Comparison of ENCODE assay signal across 18 cellular contexts in genomic region chr1:39328722-39329121, GRCh38.
DNase-seq lines count a peak whose midpoint lies in the region; ATAC-seq, FAIRE-seq and TF ChIP-seq lines count a peak whose summit lies in the region.
"Had no signal": no experiment of that assay in that cellular context is flagged by ENCODE, and none has a peak within 500 bp of the region (broad histone marks: within the 10 kb centered on the region; RNA-seq: fewer than 3 reads in every experiment).

No MANE protein-coding gene starts in this region.

- H3K9me3 ChIP-seq in HepG2 (ENCODE audit: low read length) (no peaks in the 10 kb centered on the region), right lobe of liver (no peaks in the 10 kb centered on the region), astrocyte (ENCODE audit: insufficient read depth, low read depth, low read length) (no peaks in the 10 kb centered on the region)
- H3K9me3 ChIP-seq: left lung had no signal

- H3K4me1 ChIP-seq in HepG2 (ENCODE audit: insufficient read depth, low read length) (no peaks in the 10 kb centered on the region), right lobe of liver (peaks cover 0 to 10% (median 5%) of the 10 kb centered on the region in 4 donors), astrocyte (ENCODE audit: insufficient read depth, low read length) (no peaks in the 10 kb centered on the region)

- no peak for FAIRE-seq in HepG2 (lab: Jason Lieb, UNC)
- FAIRE-seq in astrocyte (lab: Jason Lieb, UNC) = no peak
- FAIRE-seq: D721Med, G401.6, GM12891, RCC 7860 had no signal

- peaks cover 13% of the 10 kb centered on the region for H3K36me3 Mint-ChIP-seq in astrocyte (ENCODE audit: low read depth, unreplicated experiment)
- H3K36me3 Mint-ChIP-seq in nephron (ENCODE audit: low read depth) = peaks cover 62% of the 10 kb centered on the region

- in situ Hi-C loops in HepG2 (cut with HindIII; ENCODE audit: extremely low pct_ligation_motif_present, low pct_unique_long_range_greater_than_20kb) = no loop called here

- H2AFZ ChIP-seq in HepG2 (ENCODE audit: low read length) (no peak overlapping the region), astrocyte (ENCODE audit: low read depth, low read length) (no peak overlapping the region)

- CTCF ChIA-PET in HepG2 (lab: Yijun Ruan, JAX; ENCODE audit: low intra/inter-chr PET ratio, low total read pairs) = no interaction called here

- no peaks in the 10 kb centered on the region for H4K20me1 ChIP-seq in HepG2 (ENCODE audit: insufficient read depth, low read length)
- H4K20me1 ChIP-seq in astrocyte (ENCODE audit: insufficient read depth, low read length) = peaks cover 14% of the 10 kb centered on the region

- intact Hi-C loops in HepG2 (cut with micrococcal nuclease; ENCODE audit: unreplicated experiment) = no loop called here
- intact Hi-C loops in right lobe of liver (cut with DNase I) = no loop called here

- H3K4me3 ChIP-seq in HepG2 (replicated peaks in 1 of 3; ENCODE audit: insufficient read depth in 1 of 3, low read depth in 2 of 3, low read length in 3 of 3) (no peak overlapping the region), right lobe of liver (no peak overlapping the region), astrocyte (ENCODE audit: insufficient read depth, low read depth, low read length) (no peak overlapping the region)
- H3K4me3 ChIP-seq: left lung had no signal

- TF ChIP-seq POLR2A in HepG2 (IDR thresholded peaks at IDR 0.05; ENCODE audit: insufficient read depth in 1 of 2, low read depth in 2 of 2, low read length in 2 of 2) (no peak), right lobe of liver (IDR thresholded peaks at IDR 0.05) (no peak)

- ATAC-seq in HepG2 (no peak), right lobe of liver (no peak)
- ATAC-seq: foreskin keratinocyte, left lung had no signal

- TF ChIP-seq RAD21 in HepG2 (CRISPR knock-in tag; IDR thresholded peaks at IDR 0.05) = no peak

- BruUV-seq in HepG2 (replicated peaks; lab: Mats Ljungman, UMichigan) = no TSS peak

- H3K27me3 ChIP-seq in HepG2 (ENCODE audit: control insufficient read depth in 1 of 2, insufficient read depth in 2 of 2, low read length in 2 of 2) (no peaks in the 10 kb centered on the region), right lobe of liver (no peaks in the 10 kb centered on the region), astrocyte (ENCODE audit: insufficient read depth, low read length) (no peaks in the 10 kb centered on the region)
- H3K27me3 ChIP-seq: foreskin keratinocyte, left lung had no signal

- no peak overlapping the region for H3K27ac ChIP-seq in HepG2 (ENCODE audit: extremely low read length, insufficient read depth, low read length)
- H3K27ac ChIP-seq in right lobe of liver = no peak overlapping the region
- H3K27ac ChIP-seq in astrocyte (ENCODE audit: low read depth, low read length) = no peak overlapping the region
- H3K27ac ChIP-seq: foreskin keratinocyte, left lung had no signal

- H3K4me2 ChIP-seq in HepG2 (ENCODE audit: low read depth, low read length) (no peak overlapping the region), astrocyte (ENCODE audit: low read length) (no peak overlapping the region)

- TF ChIP-seq CTCF in HepG2 (CRISPR knock-in tag; IDR thresholded peaks at IDR 0.05) = no peak
- no peak for TF ChIP-seq CTCF in right lobe of liver (IDR thresholded peaks at IDR 0.05)
- no peak for TF ChIP-seq CTCF in astrocyte (IDR thresholded peaks at IDR 0.05; ENCODE audit: insufficient read depth, low read depth, low read length)
- no peak for TF ChIP-seq CTCF in nephron (IDR thresholded peaks at IDR 0.05; ENCODE audit: unreplicated experiment in 3 of 3)

- POLR2A ChIA-PET in HepG2 (lab: Yijun Ruan, JAX) = no interaction called here

- H3K27ac Mint-ChIP-seq in astrocyte (ENCODE audit: unreplicated experiment) = no peak overlapping the region
- peak overlapping the region in 2 of 3 experiments; percentile 7 to 61 for H3K27ac Mint-ChIP-seq in nephron
- H3K27ac Mint-ChIP-seq: activated B cell treated with CpG ODN at 0.5 μM for 24 hours had no signal

- no peak for DNase-seq in HepG2 (ENCODE audit: low spot score)
- no peak for DNase-seq in right lobe of liver
- peak; percentile 27 for DNase-seq in astrocyte (ENCODE audit: low read depth)
- no peak for DNase-seq in T1000 (lab: John Stamatoyannopoulos, UW)
- DNase-seq in SK-N-DZ (ENCODE audit: low spot score) = no peak
- no peak for DNase-seq in NCI-H2171 treated with DMSO at 0.1 percent for 48 hours (lab: John Stamatoyannopoulos, UW)
- DNase-seq: activated B cell treated with CpG ODN at 0.5 μM for 24 hours; foreskin keratinocyte; GOT3; KG1; left lung; NCI-H1092; stimulated activated naive CD8-positive, alpha-beta T cell treated with anti-CD3 and anti-CD28 coated beads, Interleukin-15, amount 100 ng/mL, for 72 hours had no signal

- H3K4me3 Mint-ChIP-seq in astrocyte (ENCODE audit: unreplicated experiment) (no peak overlapping the region), nephron (no peak overlapping the region)
- H3K4me3 Mint-ChIP-seq: activated B cell treated with CpG ODN at 0.5 μM for 24 hours had no signal

- peaks cover 28 to 71% of the 10 kb centered on the region in 2 experiments; a peak in 4 of 5 replicates for H3K36me3 ChIP-seq in HepG2 (replicated peaks in 1 of 2; ENCODE audit: control insufficient read depth in 1 of 2, insufficient read depth in 2 of 2, low read length in 2 of 2)
- H3K36me3 ChIP-seq in right lobe of liver = peaks cover 20 to 63% (median 28%) of the 10 kb centered on the region in 4 donors
- H3K36me3 ChIP-seq in astrocyte (ENCODE audit: insufficient read depth, low read length) = peaks cover 70% of the 10 kb centered on the region

- H3K4me1 Mint-ChIP-seq in astrocyte (ENCODE audit: low read depth, unreplicated experiment) = peaks cover 31% of the 10 kb centered on the region
- no peaks in the 10 kb centered on the region for H3K4me1 Mint-ChIP-seq in nephron
- H3K4me1 Mint-ChIP-seq: activated B cell treated with CpG ODN at 0.5 μM for 24 hours had no signal

- H3K9ac ChIP-seq in HepG2 (ENCODE audit: insufficient read depth, low read depth, low read length) (no peak overlapping the region), astrocyte (ENCODE audit: low read length) (no peak overlapping the region)

- H3K9me3 Mint-ChIP-seq in astrocyte (ENCODE audit: unreplicated experiment) = no peaks in the 10 kb centered on the region
- no peaks in the 10 kb centered on the region for H3K9me3 Mint-ChIP-seq in nephron
- H3K9me3 Mint-ChIP-seq: activated B cell treated with CpG ODN at 0.5 μM for 24 hours; stimulated activated naive CD8-positive, alpha-beta T cell treated with anti-CD3 and anti-CD28 coated beads, Interleukin-15, amount 100 ng/mL, for 72 hours had no signal

- H3K79me2 ChIP-seq in HepG2 (ENCODE audit: insufficient read depth, low read length) (no peaks in the 10 kb centered on the region), astrocyte (ENCODE audit: insufficient read depth, low read length) (peaks cover 7% of the 10 kb centered on the region)

- H3K27me3 Mint-ChIP-seq in astrocyte (ENCODE audit: low read depth, unreplicated experiment) = no peaks in the 10 kb centered on the region
- H3K27me3 Mint-ChIP-seq in nephron (ENCODE audit: low read depth) = no peaks in the 10 kb centered on the region
- H3K27me3 Mint-ChIP-seq: activated B cell treated with CpG ODN at 0.5 μM for 24 hours; stimulated activated naive CD8-positive, alpha-beta T cell treated with anti-CD3 and anti-CD28 coated beads, Interleukin-15, amount 100 ng/mL, for 72 hours had no signal

- TF ChIP-seq EP300 in HepG2 (IDR thresholded peaks at IDR 0.05; ENCODE audit: low read depth in 2 of 2, low read length in 2 of 2) (no peak), HepG2 (CRISPR knock-in tag; IDR thresholded peaks at IDR 0.05; ENCODE audit: borderline replicate concordance) (no peak)

TF ChIP-seq in HepG2, 621 proteins besides CTCF, POLR2A, EP300 and RAD21:
- TF ChIP-seq NR3C1 (CRISPR knock-in tag; IDR thresholded peaks at IDR 0.05) = no peak
- no peak for TF ChIP-seq NFIB (CRISPR knock-in tag; IDR thresholded peaks at IDR 0.05; ENCODE audit: borderline replicate concordance)
- no peak for TF ChIP-seq MIXL1 (CRISPR knock-in tag; IDR thresholded peaks at IDR 0.05)
- no peak for TF ChIP-seq ETV6 (CRISPR knock-in tag; conservative IDR thresholded peaks at IDR 0.05)
- TF ChIP-seq NFRKB (IDR thresholded peaks at IDR 0.05) = no peak
- TF ChIP-seq JDP2 (CRISPR knock-in tag; IDR thresholded peaks at IDR 0.05; ENCODE audit: borderline replicate concordance) = no peak
- peak; percentile 85 for TF ChIP-seq MAFF (IDR thresholded peaks at IDR 0.05; ENCODE audit: low read depth, low read length)
- no peak for TF ChIP-seq SRSF4 (IDR thresholded peaks at IDR 0.05; ENCODE audit: low read depth, low read length, poor library complexity, severe bottlenecking)
- no peak for TF ChIP-seq ZNF44 (CRISPR knock-in tag; IDR thresholded peaks at IDR 0.05)
- no peak for TF ChIP-seq ZNF720 (CRISPR knock-in tag; IDR thresholded peaks at IDR 0.05)
- no peak for TF ChIP-seq SPEN (CRISPR knock-in tag; IDR thresholded peaks at IDR 0.05; ENCODE audit: low read depth)
- TF ChIP-seq ZNF230 (CRISPR knock-in tag; IDR thresholded peaks at IDR 0.05) = no peak
- no peak for TF ChIP-seq NFYC (CRISPR knock-in tag; IDR thresholded peaks at IDR 0.05)
- TF ChIP-seq, protein P1, sequence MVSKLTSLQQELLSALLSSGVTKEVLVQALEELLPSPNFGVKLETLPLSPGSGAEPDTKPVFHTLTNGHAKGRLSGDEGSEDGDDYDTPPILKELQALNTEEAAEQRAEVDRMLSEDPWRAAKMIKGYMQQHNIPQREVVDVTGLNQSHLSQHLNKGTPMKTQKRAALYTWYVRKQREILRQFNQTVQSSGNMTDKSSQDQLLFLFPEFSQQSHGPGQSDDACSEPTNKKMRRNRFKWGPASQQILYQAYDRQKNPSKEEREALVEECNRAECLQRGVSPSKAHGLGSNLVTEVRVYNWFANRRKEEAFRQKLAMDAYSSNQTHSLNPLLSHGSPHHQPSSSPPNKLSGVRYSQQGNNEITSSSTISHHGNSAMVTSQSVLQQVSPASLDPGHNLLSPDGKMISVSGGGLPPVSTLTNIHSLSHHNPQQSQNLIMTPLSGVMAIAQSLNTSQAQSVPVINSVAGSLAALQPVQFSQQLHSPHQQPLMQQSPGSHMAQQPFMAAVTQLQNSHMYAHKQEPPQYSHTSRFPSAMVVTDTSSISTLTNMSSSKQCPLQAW (CRISPR knock-in tag; IDR thresholded peaks at IDR 0.05) = no peak
- TF ChIP-seq ZNF773 (CRISPR knock-in tag; IDR thresholded peaks at IDR 0.05; ENCODE audit: borderline replicate concordance) = no peak
- peak; percentile 74 to 89 for TF ChIP-seq MAFK (conservative IDR thresholded peaks at IDR 0.05 in 1 of 2, IDR thresholded peaks at IDR 0.05 in 1 of 2; ENCODE audit: low read length in 2 of 2)
- no peak for TF ChIP-seq ZNF329 (CRISPR knock-in tag; IDR thresholded peaks at IDR 0.05; ENCODE audit: low read depth)
- TF ChIP-seq SUZ12 (IDR thresholded peaks at IDR 0.05; ENCODE audit: low read depth, low read length) = no peak
TF ChIP-seq in HepG2: peak in this region for 2.
